1 cellular context compared by ENCODE assay signal in genomic region chr10:132748135-132748534, GRCh38.
TF ChIP-seq lines count a peak whose summit lies in the region.

No MANE protein-coding gene starts in this region.

TF ChIP-seq in SK-N-SH treated with all-trans-retinoic acid at 6 μM for 48 hours, 23 proteins besides CTCF, POLR2A, EP300 and RAD21 (continued from another document):
- TF ChIP-seq, protein P1, sequence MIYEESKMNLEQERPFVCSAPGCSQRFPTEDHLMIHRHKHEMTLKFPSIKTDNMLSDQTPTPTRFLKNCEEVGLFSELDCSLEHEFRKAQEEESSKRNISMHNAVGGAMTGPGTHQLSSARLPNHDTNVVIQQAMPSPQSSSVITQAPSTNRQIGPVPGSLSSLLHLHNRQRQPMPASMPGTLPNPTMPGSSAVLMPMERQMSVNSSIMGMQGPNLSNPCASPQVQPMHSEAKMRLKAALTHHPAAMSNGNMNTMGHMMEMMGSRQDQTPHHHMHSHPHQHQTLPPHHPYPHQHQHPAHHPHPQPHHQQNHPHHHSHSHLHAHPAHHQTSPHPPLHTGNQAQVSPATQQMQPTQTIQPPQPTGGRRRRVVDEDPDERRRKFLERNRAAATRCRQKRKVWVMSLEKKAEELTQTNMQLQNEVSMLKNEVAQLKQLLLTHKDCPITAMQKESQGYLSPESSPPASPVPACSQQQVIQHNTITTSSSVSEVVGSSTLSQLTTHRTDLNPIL (CRISPR knock-in tag; IDR thresholded peaks at IDR 0.05; ENCODE audit: low read depth): no peak
- TF ChIP-seq ZFP3 (CRISPR knock-in tag; IDR thresholded peaks at IDR 0.05): no peak
- TF ChIP-seq ESRRG (CRISPR knock-in tag; IDR thresholded peaks at IDR 0.05): no peak
